Comparison of ENCODE assay signal across 1 cellular context in genomic region chr19:294341-294818, GRCh38.
TF ChIP-seq lines count a peak whose summit lies in the region.

No MANE protein-coding gene starts in this region.

TF ChIP-seq in A549, 52 proteins besides CTCF, POLR2A, EP300 and RAD21 (continued from another document):
- TF ChIP-seq FOSB (CRISPR knock-in tag; IDR thresholded peaks at IDR 0.05) = no peak
- no peak for TF ChIP-seq EHF (CRISPR knock-in tag; IDR thresholded peaks at IDR 0.05)
- TF ChIP-seq RNF2 (IDR thresholded peaks at IDR 0.05; ENCODE audit: borderline replicate concordance, low read depth) = no peak
- no peak for TF ChIP-seq CBX8 (IDR thresholded peaks at IDR 0.05)
- no peak for TF ChIP-seq FOXS1 (CRISPR knock-in tag; IDR thresholded peaks at IDR 0.05)
